8 cellular contexts compared by ENCODE assay signal in the genomic region with DNA sequence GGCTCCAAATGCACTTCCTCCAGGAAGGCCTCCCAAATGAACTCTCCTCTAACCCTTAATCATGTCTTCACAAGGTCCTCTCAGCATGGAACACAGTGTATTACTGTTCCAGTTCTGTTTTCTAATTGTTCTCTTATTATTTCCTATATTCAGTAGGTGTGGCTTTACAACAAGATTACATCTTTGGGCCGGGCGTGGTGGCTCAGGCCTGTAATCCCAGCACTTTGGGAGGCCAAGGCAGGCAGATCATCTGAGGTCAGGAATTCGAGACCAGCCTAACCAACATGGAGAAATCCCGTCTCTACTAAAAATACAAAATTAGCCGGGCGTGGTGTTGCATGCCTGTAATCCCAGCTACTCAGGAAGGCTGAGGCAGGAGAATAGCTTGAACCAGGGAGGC. TPM values are rescaled to one million over a fixed set of nuclear protein-coding genes. Genes with fewer than 3 reads are reported as not detected.
A peak's percentile ranks its signal among the peaks of the same experiment; 100 is the strongest.
DNase-seq lines count a peak whose midpoint lies in the region; ATAC-seq and TF ChIP-seq lines count a peak whose summit lies in the region.
"Not testable (repeated sequence)": the region's sequence is repeated elsewhere in the genome, so short reads cannot be mapped to it uniquely, and the experiment has no call there.

No MANE protein-coding gene starts in this region.

- not testable (repeated sequence) for H3K4me3 Mint-ChIP-seq in CD14-positive monocyte, activated B cell treated with CpG ODN at 0.5 μM for 24 hours, natural killer cell

- TF ChIP-seq CTCF in CD14-positive monocyte (IDR thresholded peaks at IDR 0.05); HEK293 (tag by site-specific recombination; IDR thresholded peaks at IDR 0.05); activated B cell treated with CpG ODN at 0.5 μM for 24 hours (IDR thresholded peaks at IDR 0.05); ascending aorta (IDR thresholded peaks at IDR 0.05); left ventricle myocardium inferior (IDR thresholded peaks at IDR 0.05; ENCODE audit: borderline replicate concordance); natural killer cell (IDR thresholded peaks at IDR 0.05); psoas muscle (IDR thresholded peaks at IDR 0.05); thoracic aorta (IDR thresholded peaks at IDR 0.05): not testable (repeated sequence)

- peaks cover 48% of the 10 kb centered on the region for H3K4me1 Mint-ChIP-seq in CD14-positive monocyte
- H3K4me1 Mint-ChIP-seq in activated B cell treated with CpG ODN at 0.5 μM for 24 hours: peaks cover 50% of the 10 kb centered on the region
- peaks cover 54 to 56% of the 10 kb centered on the region in 2 donors for H3K4me1 Mint-ChIP-seq in natural killer cell

- intact Hi-C loops in CD14-positive monocyte (cut with micrococcal nuclease); ascending aorta (cut with DNase I); natural killer cell (cut with micrococcal nuclease); psoas muscle (cut with DNase I): not testable (repeated sequence)
- intact Hi-C loops in activated B cell treated with CpG ODN at 0.5 μM for 24 hours (cut with micrococcal nuclease): loop anchor here (10.0 kb wide), 2 partner anchors 259 to 421 kb away; a partner anchor contains a TSS
- intact Hi-C loops in left ventricle myocardium inferior (cut with micrococcal nuclease): loop anchor here (10.0 kb wide), 1 partner anchor 59 kb away; no protein-coding TSS in a partner anchor

- H3K27me3 ChIP-seq in ascending aorta; left ventricle myocardium inferior (ENCODE audit: low read depth); psoas muscle (ENCODE audit: insufficient read depth in 3 of 3, low read length in 2 of 3); thoracic aorta (replicated peaks; ENCODE audit: insufficient read depth): not testable (repeated sequence)

- peaks cover 18% of the 10 kb centered on the region; the same call in 1 of the 2 replicates for H3K4me1 ChIP-seq in HEK293 (ENCODE audit: control insufficient read depth, insufficient read depth, low read length)
- H3K4me1 ChIP-seq in ascending aorta: peaks cover 5 to 54% of the 10 kb centered on the region in 2 donors
- H3K4me1 ChIP-seq in left ventricle myocardium inferior: peaks cover 89% of the 10 kb centered on the region
- peaks cover 59% of the 10 kb centered on the region for H3K4me1 ChIP-seq in psoas muscle
- peaks cover 49 to 70% of the 10 kb centered on the region in 2 donors for H3K4me1 ChIP-seq in thoracic aorta (ENCODE audit: control insufficient read depth in 1 of 2, low read depth in 2 of 2)

- not testable (repeated sequence) for ATAC-seq in activated B cell treated with CpG ODN at 0.5 μM for 24 hours (ENCODE audit: low read depth); natural killer cell; psoas muscle; thoracic aorta (ENCODE audit: insufficient number of reproducible peaks, low FRiP score, low read depth)

- CTCF ChIA-PET in HEK293 (lab: Yijun Ruan, JAX): interaction anchor here (1.3 to 2.6 kb wide), 2 partner anchors 22 to 116 kb away, joined by 6 to 10 read pairs; no protein-coding TSS in a partner anchor
- CTCF ChIA-PET in activated B cell treated with CpG ODN at 0.5 μM for 24 hours (lab: Charles Lee): not testable (repeated sequence)

- not testable (repeated sequence) for DNase-seq in CD14-positive monocyte (ENCODE audit: low spot score); activated B cell treated with CpG ODN at 0.5 μM for 24 hours; ascending aorta (ENCODE audit: low spot score in 2 of 2); left ventricle myocardium inferior; natural killer cell; psoas muscle; thoracic aorta (ENCODE audit: low spot score)

- H3K27ac ChIP-seq in HEK293 (ENCODE audit: extremely low read depth, low read depth, low read length): not testable (repeated sequence)
- H3K27ac ChIP-seq in ascending aorta (peak overlapping the region; percentile 25 to 33), left ventricle myocardium inferior (replicated peaks) (peak overlapping the region; percentile 36), psoas muscle (peak overlapping the region; percentile 93), thoracic aorta (peak overlapping the region; percentile 33 to 96)

- H3K27me3 Mint-ChIP-seq in CD14-positive monocyte (ENCODE audit: low read depth in 3 of 3); activated B cell treated with CpG ODN at 0.5 μM for 24 hours; natural killer cell (ENCODE audit: low read depth in 2 of 2): not testable (repeated sequence)

- H3K36me3 ChIP-seq in HEK293 (ENCODE audit: control insufficient read depth in 2 of 2, insufficient read depth in 1 of 2, low read length in 2 of 2) (peaks cover 12 to 19% of the 10 kb centered on the region in 2 experiments), left ventricle myocardium inferior (peaks cover 14% of the 10 kb centered on the region), psoas muscle (ENCODE audit: insufficient read depth in 1 of 2, low read depth in 1 of 2) (peaks cover 0 to 21% of the 10 kb centered on the region in 2 donors)
- H3K36me3 ChIP-seq in ascending aorta, thoracic aorta: not testable (repeated sequence)

- H3K9me3 Mint-ChIP-seq in CD14-positive monocyte, activated B cell treated with CpG ODN at 0.5 μM for 24 hours, natural killer cell: not testable (repeated sequence)

- not testable (repeated sequence) for H3K9me3 ChIP-seq in HEK293 (ENCODE audit: control insufficient read depth, insufficient read depth, low read depth, low read length); ascending aorta; left ventricle myocardium inferior (replicated peaks); psoas muscle; thoracic aorta

- H3K27ac Mint-ChIP-seq in CD14-positive monocyte (peak overlapping the region; percentile 35 to 98 (median 85)), activated B cell treated with CpG ODN at 0.5 μM for 24 hours (peak overlapping the region; percentile 66), natural killer cell (peak overlapping the region; percentile 97 to 98)

- 22 to 58% (median 22%) methylated on average over 6 of the region's 6 CpGs for WGBS in psoas muscle, 3 donors

- POLR2A ChIA-PET in HEK293 (lab: Yijun Ruan, JAX): not testable (repeated sequence)
- POLR2A ChIA-PET in activated B cell treated with CpG ODN at 0.5 μM for 24 hours (lab: Charles Lee): interaction anchor here (0.6 kb wide), 1 partner anchor 126 kb away, joined by 3 read pairs; no protein-coding TSS in a partner anchor

- H3K4me3 ChIP-seq in HEK293 (ENCODE audit: low read depth, low read length); ascending aorta; left ventricle myocardium inferior; psoas muscle; thoracic aorta: not testable (repeated sequence)

- H3K36me3 Mint-ChIP-seq in CD14-positive monocyte (peaks cover 12 to 21% of the 10 kb centered on the region in 2 donors), activated B cell treated with CpG ODN at 0.5 μM for 24 hours (ENCODE audit: low read depth) (peaks cover 36% of the 10 kb centered on the region)
- not testable (repeated sequence) for H3K36me3 Mint-ChIP-seq in natural killer cell

TF ChIP-seq in HEK293, 187 proteins besides CTCF, POLR2A, EP300 and RAD21:
- peak; percentile 30; the same call in 1 of the 2 replicates for TF ChIP-seq KLF1 (tag by site-specific recombination; IDR thresholded peaks at IDR 0.05)

RNA-seq across cellular contexts. Expression of a gene that starts 4.2 kb away (rescaled TPM):
- polyA plus RNA-seq in CD14-positive monocyte (10 to 100 TPM; 63.2 to 65.5 TPM), psoas muscle (10 to 100 TPM; 31.2 to 64.9 (median 35.5) TPM)
- total RNA-seq in activated B cell treated with CpG ODN at 0.5 μM for 24 hours (57.4 and 65.8 TPM in 2 replicates), ascending aorta (189 TPM), left ventricle myocardium inferior (66.9 TPM), natural killer cell (10 to 100 TPM; 45.4 to 56.5 (median 54.7) TPM), psoas muscle (10 to 100 TPM; 37.1 to 59.7 (median 52.0) TPM), thoracic aorta (100 to 1,000 TPM in 1 of 2 donors, 10 to 100 TPM in 1; 97.7 to 123 TPM)

RNA-seq across cellular contexts. Expression of a gene that starts 34.1 kb away (rescaled TPM):
- 10 to 100 TPM; 56.0 to 61.0 TPM for polyA plus RNA-seq in CD14-positive monocyte
- total RNA-seq in activated B cell treated with CpG ODN at 0.5 μM for 24 hours: 51.8 and 53.8 TPM in 2 replicates
- 123 TPM for total RNA-seq in ascending aorta
- total RNA-seq in left ventricle myocardium inferior: 53.4 TPM
- total RNA-seq in natural killer cell: 100 to 1,000 TPM in 1 of 3 donors, 10 to 100 TPM in 2; 74.0 to 121 (median 90.2) TPM
- 10 to 100 TPM; 39.5 to 69.5 (median 60.9) TPM for total RNA-seq in psoas muscle
- polyA plus RNA-seq in psoas muscle: 10 to 100 TPM; 60.7 to 85.7 (median 83.5) TPM
- 10 to 100 TPM; 30.9 to 86.6 TPM for total RNA-seq in thoracic aorta
